ENCODE assay signal across 1 cellular context in the genomic region with DNA sequence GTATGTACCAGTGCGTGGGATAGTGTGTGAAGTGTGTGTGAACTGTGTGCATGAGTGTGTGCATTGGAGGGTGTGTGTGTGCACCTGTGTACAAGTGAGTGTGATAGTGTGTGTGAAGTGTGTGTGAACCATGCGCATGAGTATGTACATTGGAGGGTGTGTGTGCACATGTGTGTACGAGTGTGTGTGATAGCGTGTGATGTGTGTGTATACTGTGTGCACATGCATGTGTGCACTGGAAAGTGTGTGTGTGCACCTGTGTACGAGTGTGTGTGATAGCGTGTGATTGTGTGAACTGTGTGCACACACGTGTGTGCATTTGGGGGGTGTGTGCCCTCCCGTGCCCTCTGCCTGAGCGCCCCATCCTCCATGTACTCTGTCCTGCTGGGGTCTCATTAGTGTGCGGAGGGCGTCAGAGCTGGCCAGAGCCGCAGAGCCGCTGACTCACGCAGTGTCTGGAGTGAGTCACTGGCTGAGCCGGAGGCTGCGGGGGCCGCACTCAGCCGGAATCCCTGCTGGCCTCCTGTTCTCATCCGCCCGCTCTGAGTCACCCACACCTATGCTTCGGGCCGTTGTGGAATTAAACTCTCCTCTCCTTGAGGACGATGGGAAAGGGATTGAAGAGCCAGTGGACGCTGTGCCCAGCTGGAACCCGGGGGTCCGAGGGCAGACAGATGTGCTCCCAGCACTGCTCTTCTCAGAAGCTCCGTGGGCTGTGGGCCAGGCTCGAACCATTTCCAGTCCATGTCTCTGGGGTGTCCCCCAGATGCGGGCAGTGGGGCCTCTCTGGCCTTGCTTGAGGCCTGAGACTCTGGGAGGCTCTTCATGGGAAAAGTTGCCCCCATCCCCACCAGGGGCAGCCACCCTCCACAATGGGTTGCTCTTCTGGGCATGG.
TF ChIP-seq lines count a peak whose summit lies in the region.

No MANE protein-coding gene starts in this region.

TF ChIP-seq in HepG2, 621 proteins besides CTCF, POLR2A, EP300 and RAD21 (continues in another document):
- TF ChIP-seq, protein P1, sequence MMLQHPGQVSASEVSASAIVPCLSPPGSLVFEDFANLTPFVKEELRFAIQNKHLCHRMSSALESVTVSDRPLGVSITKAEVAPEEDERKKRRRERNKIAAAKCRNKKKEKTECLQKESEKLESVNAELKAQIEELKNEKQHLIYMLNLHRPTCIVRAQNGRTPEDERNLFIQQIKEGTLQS (CRISPR knock-in tag; IDR thresholded peaks at IDR 0.05): peak; percentile 89
- peak; percentile 31; the same call in 1 of the 2 replicates for TF ChIP-seq FOXA3 (CRISPR knock-in tag; IDR thresholded peaks at IDR 0.05)
- TF ChIP-seq, protein P2, sequence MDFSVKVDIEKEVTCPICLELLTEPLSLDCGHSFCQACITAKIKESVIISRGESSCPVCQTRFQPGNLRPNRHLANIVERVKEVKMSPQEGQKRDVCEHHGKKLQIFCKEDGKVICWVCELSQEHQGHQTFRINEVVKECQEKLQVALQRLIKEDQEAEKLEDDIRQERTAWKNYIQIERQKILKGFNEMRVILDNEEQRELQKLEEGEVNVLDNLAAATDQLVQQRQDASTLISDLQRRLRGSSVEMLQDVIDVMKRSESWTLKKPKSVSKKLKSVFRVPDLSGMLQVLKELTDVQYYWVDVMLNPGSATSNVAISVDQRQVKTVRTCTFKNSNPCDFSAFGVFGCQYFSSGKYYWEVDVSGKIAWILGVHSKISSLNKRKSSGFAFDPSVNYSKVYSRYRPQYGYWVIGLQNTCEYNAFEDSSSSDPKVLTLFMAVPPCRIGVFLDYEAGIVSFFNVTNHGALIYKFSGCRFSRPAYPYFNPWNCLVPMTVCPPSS (IDR thresholded peaks at IDR 0.05): peak; percentile 5; the same call in 1 of the 2 replicates
- TF ChIP-seq ZSCAN20 (CRISPR knock-in tag; IDR thresholded peaks at IDR 0.05; ENCODE audit: borderline replicate concordance): no peak
- TF ChIP-seq MAZ (IDR thresholded peaks at IDR 0.05; ENCODE audit: borderline replicate concordance, low read depth, low read length): no peak
- no peak for TF ChIP-seq MAZ (CRISPR knock-in tag; IDR thresholded peaks at IDR 0.05; ENCODE audit: low read depth)
- TF ChIP-seq MED13 (CRISPR knock-in tag; IDR thresholded peaks at IDR 0.05): no peak
- 0 out of 3 replicates have a peak, but pooled peaks have one; percentile 20 for TF ChIP-seq MXI1 (IDR thresholded peaks at IDR 0.05; ENCODE audit: borderline replicate concordance, low read depth, low read length)
- TF ChIP-seq XRCC5 (optimal IDR thresholded peaks at IDR 0.05; ENCODE audit: low read length): peak; percentile 89
- TF ChIP-seq EZH2 (conservative IDR thresholded peaks at IDR 0.05; ENCODE audit: low read depth, low read length): 0 out of 2 replicates have a peak, but pooled peaks have one; percentile 88
- no peak for TF ChIP-seq NR2F1 (CRISPR knock-in tag; IDR thresholded peaks at IDR 0.05)
- TF ChIP-seq ARNT (IDR thresholded peaks at IDR 0.05): peak; percentile 5; the same call in 1 of the 2 replicates
- peak; percentile 56 for TF ChIP-seq NFE2L2 (IDR thresholded peaks at IDR 0.05; ENCODE audit: low read length)
- peak; percentile 76; the same call in 1 of the 2 replicates for TF ChIP-seq NFE2 (CRISPR knock-in tag; IDR thresholded peaks at IDR 0.05)
- TF ChIP-seq ZNF441 (CRISPR knock-in tag; IDR thresholded peaks at IDR 0.05; ENCODE audit: borderline replicate concordance): peak; percentile 48; the same call in 1 of the 2 replicates
- 0 out of 2 replicates have a peak, but pooled peaks have one; percentile 30 for TF ChIP-seq RXRA (CRISPR knock-in tag; IDR thresholded peaks at IDR 0.05)
- TF ChIP-seq ZNF263 (CRISPR knock-in tag; IDR thresholded peaks at IDR 0.05): 0 out of 2 replicates have a peak, but pooled peaks have one; percentile 29
- TF ChIP-seq BCL6 (CRISPR knock-in tag; IDR thresholded peaks at IDR 0.05): no peak
- peak; percentile 46; the same call in 1 of the 2 replicates for TF ChIP-seq UBTF (CRISPR knock-in tag; IDR thresholded peaks at IDR 0.05)
- TF ChIP-seq FOSL1 (CRISPR knock-in tag; IDR thresholded peaks at IDR 0.05; ENCODE audit: borderline replicate concordance): peak; percentile 80
- peak; percentile 53 for TF ChIP-seq CREB1 (IDR thresholded peaks at IDR 0.05)
- no peak for TF ChIP-seq CREB1 (CRISPR knock-in tag; IDR thresholded peaks at IDR 0.05)
- TF ChIP-seq SAP130 (CRISPR knock-in tag; IDR thresholded peaks at IDR 0.05; ENCODE audit: low read depth): 0 out of 2 replicates have a peak, but pooled peaks have one; percentile 18
- no peak for TF ChIP-seq MTA1 (CRISPR knock-in tag; IDR thresholded peaks at IDR 0.05; ENCODE audit: borderline replicate concordance)
- TF ChIP-seq HOXA3 (CRISPR knock-in tag; IDR thresholded peaks at IDR 0.05): 0 out of 2 replicates have a peak, but pooled peaks have one; percentile 11
- no peak for TF ChIP-seq FOXO4 (CRISPR knock-in tag; conservative IDR thresholded peaks at IDR 0.05)
- TF ChIP-seq STAT6 (CRISPR knock-in tag; IDR thresholded peaks at IDR 0.05; ENCODE audit: borderline replicate concordance): no peak
- TF ChIP-seq POGZ (CRISPR knock-in tag; IDR thresholded peaks at IDR 0.05): no peak
- peak; percentile 49; the same call in 1 of the 2 replicates for TF ChIP-seq TBX3 (IDR thresholded peaks at IDR 0.05; ENCODE audit: borderline replicate concordance)
- peak; percentile 83; the same call in 1 of the 2 replicates for TF ChIP-seq ZNF589 (CRISPR knock-in tag; conservative IDR thresholded peaks at IDR 0.05)
- peak; percentile 73; the same call in 1 of the 2 replicates for TF ChIP-seq JUND (CRISPR knock-in tag; IDR thresholded peaks at IDR 0.05)
- TF ChIP-seq POLR2AphosphoS5 (IDR thresholded peaks at IDR 0.05; ENCODE audit: low read depth, low read length): no peak
- TF ChIP-seq TEAD3 (CRISPR knock-in tag; optimal IDR thresholded peaks at IDR 0.05; ENCODE audit: borderline replicate concordance): peak; percentile 50
- TF ChIP-seq HNRNPH1 (optimal IDR thresholded peaks at IDR 0.05; ENCODE audit: low read depth, low read length): peak; percentile 43
- peak; percentile 52; the same call in 1 of the 2 replicates for TF ChIP-seq BATF2 (CRISPR knock-in tag; IDR thresholded peaks at IDR 0.05)
- TF ChIP-seq AGO2 (optimal IDR thresholded peaks at IDR 0.05; ENCODE audit: low read depth, low read length): no peak
- TF ChIP-seq FOSL2 (CRISPR knock-in tag; IDR thresholded peaks at IDR 0.05): peak; percentile 98
- TF ChIP-seq MEF2D (CRISPR knock-in tag; IDR thresholded peaks at IDR 0.05): no peak
- TF ChIP-seq, protein P3, sequence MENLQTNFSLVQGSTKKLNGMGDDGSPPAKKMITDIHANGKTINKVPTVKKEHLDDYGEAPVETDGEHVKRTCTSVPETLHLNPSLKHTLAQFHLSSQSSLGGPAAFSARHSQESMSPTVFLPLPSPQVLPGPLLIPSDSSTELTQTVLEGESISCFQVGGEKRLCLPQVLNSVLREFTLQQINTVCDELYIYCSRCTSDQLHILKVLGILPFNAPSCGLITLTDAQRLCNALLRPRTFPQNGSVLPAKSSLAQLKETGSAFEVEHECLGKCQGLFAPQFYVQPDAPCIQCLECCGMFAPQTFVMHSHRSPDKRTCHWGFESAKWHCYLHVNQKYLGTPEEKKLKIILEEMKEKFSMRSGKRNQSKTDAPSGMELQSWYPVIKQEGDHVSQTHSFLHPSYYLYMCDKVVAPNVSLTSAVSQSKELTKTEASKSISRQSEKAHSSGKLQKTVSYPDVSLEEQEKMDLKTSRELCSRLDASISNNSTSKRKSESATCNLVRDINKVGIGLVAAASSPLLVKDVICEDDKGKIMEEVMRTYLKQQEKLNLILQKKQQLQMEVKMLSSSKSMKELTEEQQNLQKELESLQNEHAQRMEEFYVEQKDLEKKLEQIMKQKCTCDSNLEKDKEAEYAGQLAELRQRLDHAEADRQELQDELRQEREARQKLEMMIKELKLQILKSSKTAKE (CRISPR knock-in tag; IDR thresholded peaks at IDR 0.05; ENCODE audit: borderline replicate concordance): 0 out of 2 replicates have a peak, but pooled peaks have one; percentile 33
- no peak for TF ChIP-seq ZNF501 (CRISPR knock-in tag; IDR thresholded peaks at IDR 0.05)
- no peak for TF ChIP-seq TARDBP (CRISPR knock-in tag; IDR thresholded peaks at IDR 0.05)
- TF ChIP-seq SIN3A (IDR thresholded peaks at IDR 0.05; ENCODE audit: borderline replicate concordance, low read depth, low read length): no peak
- TF ChIP-seq SKI (IDR thresholded peaks at IDR 0.05; ENCODE audit: partially characterized antibody): peak; percentile 83
- peak; percentile 66; the same call in 1 of the 2 replicates for TF ChIP-seq ZSCAN21 (CRISPR knock-in tag; IDR thresholded peaks at IDR 0.05; ENCODE audit: borderline replicate concordance)
